Comparison of ENCODE assay signal across 38 cellular contexts in genomic region chr9:135759676-135760300, GRCh38. TPM values are rescaled to one million over a fixed set of nuclear protein-coding genes. Genes with fewer than 3 reads are reported as not detected.
"Had no signal": no experiment of that assay in that cellular context is flagged by ENCODE, and none has a peak within 500 bp of the region (broad histone marks: within the 10 kb centered on the region; RNA-seq: fewer than 3 reads in every experiment).

No MANE protein-coding gene starts in this region.

- H3K4me3 Mint-ChIP-seq: activated B cell treated with CpG ODN at 0.5 μM for 24 hours; activated CD4-positive, alpha-beta memory T cell treated with anti-CD3 and anti-CD28 coated beads for 36 hours; activated CD4-positive, alpha-beta T cell treated with anti-CD3 and anti-CD28 coated beads, Interleukin-2, amount 10 ng/mL, durations not matched to agents 24 days and 14 days; activated CD8-positive, alpha-beta T cell treated with anti-CD3 and anti-CD28 coated beads for 36 hours; activated naive CD4-positive, alpha-beta T cell treated with anti-CD3 and anti-CD28 coated beads for 36 hours; activated naive CD8-positive, alpha-beta T cell treated with anti-CD3 and anti-CD28 coated beads for 36 hours; activated T-cell treated with anti-CD3 and anti-CD28 coated beads, Interleukin-2, amount 50 U/mL, for 4 hours; activated T-cell treated with anti-CD3 and anti-CD28 coated beads, Interleukin-2, amount 50 U/mL, for 72 hours; activated T-helper 1 cell treated with anti-CD3 and anti-CD28 coated beads, Interleukin-12 subunit alpha, Interleukin-12 subunit beta, Interleukin-2, Interleukin-4 antibody, amounts not matched to agents 30 ng/mL and 10 ng/mL and 1 ng/mL, durations not matched to agents 14 hours and 24 hours and 36 hours; activated T-helper 17 cell treated with anti-CD3 and anti-CD28 coated beads, Interleukin-2, amount 50 U/mL, for 72 hours; T-helper 1 cell treated with Interleukin-12 subunit alpha and Interleukin-12 subunit beta and Interleukin-4 antibody, amounts not matched to agents 30 μg/mL and 1 μg/mL, for 36 hours; T-helper 2 cell treated with Interferon-gamma antibody and Interleukin-4, amounts not matched to agents 5 μg/mL and 100 μg/mL, for 36 hours had no signal

- H3K4me1 Mint-ChIP-seq: activated B cell treated with CpG ODN at 0.5 μM for 24 hours; activated CD4-positive, alpha-beta T cell treated with anti-CD3 and anti-CD28 coated beads, Interleukin-2, amount 10 ng/mL, durations not matched to agents 24 days and 14 days; activated naive CD8-positive, alpha-beta T cell treated with anti-CD3 and anti-CD28 coated beads for 36 hours; activated T-helper 17 cell treated with anti-CD3 and anti-CD28 coated beads, Interleukin-2, amount 50 U/mL, for 72 hours had no signal

- H3K36me3 ChIP-seq: adrenal gland, brain microvascular endothelial cell, breast epithelium had no signal

- H3K9me3 Mint-ChIP-seq: activated B cell treated with CpG ODN at 0.5 μM for 24 hours; activated CD4-positive, alpha-beta memory T cell treated with anti-CD3 and anti-CD28 coated beads for 36 hours; activated CD4-positive, alpha-beta T cell treated with anti-CD3 and anti-CD28 coated beads, Interleukin-2, amount 10 ng/mL, durations not matched to agents 24 days and 14 days; activated CD8-positive, alpha-beta T cell treated with anti-CD3 and anti-CD28 coated beads for 36 hours; activated naive CD4-positive, alpha-beta T cell treated with anti-CD3 and anti-CD28 coated beads for 36 hours; activated naive CD4-positive, alpha-beta T cell treated with anti-CD3 and anti-CD28 coated beads, Interleukin-2, amount 50 U/mL, for 72 hours; activated T-cell treated with anti-CD3 and anti-CD28 coated beads, Interleukin-2, amount 50 U/mL, for 4 hours; activated T-cell treated with anti-CD3 and anti-CD28 coated beads, Interleukin-2, amount 50 U/mL, for 72 hours; activated T-helper 1 cell treated with anti-CD3 and anti-CD28 coated beads, Interleukin-12 subunit alpha, Interleukin-12 subunit beta, Interleukin-2, Interleukin-4 antibody, amounts not matched to agents 30 ng/mL and 10 ng/mL and 1 ng/mL, durations not matched to agents 14 hours and 24 hours and 36 hours; activated T-helper 17 cell treated with anti-CD3 and anti-CD28 coated beads, Interleukin-2, amount 50 U/mL, for 72 hours; T-helper 1 cell treated with Interleukin-12 subunit alpha and Interleukin-12 subunit beta and Interleukin-4 antibody, amounts not matched to agents 30 μg/mL and 1 μg/mL, for 36 hours; T-helper 2 cell treated with Interferon-gamma antibody and Interleukin-4, amounts not matched to agents 5 μg/mL and 100 μg/mL, for 36 hours had no signal

- H3K4me1 ChIP-seq: adrenal gland, body of pancreas, breast epithelium had no signal

- ATAC-seq: activated CD8-positive, alpha-beta T cell treated with anti-CD3 and anti-CD28 coated beads for 36 hours; activated naive CD4-positive, alpha-beta T cell treated with anti-CD3 and anti-CD28 coated beads, Interleukin-2, amount 50 U/mL, for 72 hours; activated T-cell treated with anti-CD3 and anti-CD28 coated beads, Interleukin-2, amount 50 U/mL, for 4 hours; activated T-cell treated with anti-CD3 and anti-CD28 coated beads, Interleukin-2, amount 50 U/mL, for 72 hours; activated T-helper 17 cell treated with anti-CD3 and anti-CD28 coated beads, Interleukin-2, amount 50 U/mL, for 72 hours; body of pancreas had no signal

- H3K27ac ChIP-seq: adrenal gland, body of pancreas, brain microvascular endothelial cell, breast epithelium, VCaP had no signal

- H3K27me3 Mint-ChIP-seq: activated B cell treated with CpG ODN at 0.5 μM for 24 hours; activated CD4-positive, alpha-beta T cell treated with anti-CD3 and anti-CD28 coated beads, Interleukin-2, amount 10 ng/mL, durations not matched to agents 24 days and 14 days; activated CD8-positive, alpha-beta T cell treated with anti-CD3 and anti-CD28 coated beads for 36 hours; activated T-helper 17 cell treated with anti-CD3 and anti-CD28 coated beads, Interleukin-2, amount 50 U/mL, for 72 hours had no signal

- H3K27me3 ChIP-seq: adrenal gland, body of pancreas, brain microvascular endothelial cell had no signal

- H3K36me3 Mint-ChIP-seq: activated CD4-positive, alpha-beta memory T cell treated with anti-CD3 and anti-CD28 coated beads for 36 hours; activated naive CD4-positive, alpha-beta T cell treated with anti-CD3 and anti-CD28 coated beads, Interleukin-2, amount 50 U/mL, for 72 hours; activated naive CD8-positive, alpha-beta T cell treated with anti-CD3 and anti-CD28 coated beads for 36 hours had no signal

- DNase-seq: activated B cell treated with CpG ODN at 0.5 μM for 24 hours; activated CD4-positive, alpha-beta memory T cell treated with anti-CD3 and anti-CD28 coated beads for 36 hours; activated CD4-positive, alpha-beta T cell treated with anti-CD3 and anti-CD28 coated beads for 4 hours; activated CD4-positive, alpha-beta T cell treated with anti-CD3 and anti-CD28 coated beads, Interleukin-2, amount 10 ng/mL, durations not matched to agents 24 days and 14 days; activated CD4-positive, alpha-beta T cell treated with anti-CD3 and anti-CD28 coated beads, Interleukin-2, amount 50 U/mL, for 1 hour; activated CD4-positive, alpha-beta T cell treated with anti-CD3 and anti-CD28 coated beads, Interleukin-2, amount 50 U/mL, for 4 hours; activated CD4-positive, CD25-positive, alpha-beta regulatory T cell treated with anti-CD3 and anti-CD28 coated beads, Interleukin-2, amount 50 U/mL, for 72 hours; activated CD8-positive, alpha-beta memory T cell treated with anti-CD3 and anti-CD28 coated beads, Interleukin-2, amount 50 U/mL, for 4 hours; activated CD8-positive, alpha-beta T cell treated with anti-CD3 and anti-CD28 coated beads for 36 hours; activated effector memory CD4-positive, alpha-beta T cell treated with anti-CD3 and anti-CD28 coated beads, Interleukin-2, amount 50 U/mL, for 16 hours; activated gamma-delta T cell treated with Interleukin-2 at 50 U/mL for 16 hours; activated naive CD4-positive, alpha-beta T cell; activated naive CD4-positive, alpha-beta T cell treated with anti-CD3 and anti-CD28 coated beads for 36 hours; activated naive CD4-positive, alpha-beta T cell treated with anti-CD3 and anti-CD28 coated beads, Interleukin-2, amount 50 U/mL, for 16 hours; activated naive CD8-positive, alpha-beta T cell treated with anti-CD3 and anti-CD28 coated beads for 36 hours; activated T-cell treated with anti-CD3 and anti-CD28 coated beads for 4 hours; activated T-cell treated with anti-CD3 and anti-CD28 coated beads, Interleukin-2, amount 50 U/mL, for 1 hour; activated T-cell treated with anti-CD3 and anti-CD28 coated beads, Interleukin-2, amount 50 U/mL, for 4 hours; activated T-cell treated with anti-CD3 and anti-CD28 coated beads, Interleukin-2, amount 50 U/mL, for 72 hours; adrenal gland; amniotic stem cell; aorta; body of pancreas; brain microvascular endothelial cell; central memory CD4-positive, alpha-beta T cell; T-helper 1 cell; T-helper 2 cell; T-helper 9 cell had no signal

- H3K27ac Mint-ChIP-seq: activated B cell treated with CpG ODN at 0.5 μM for 24 hours; activated CD4-positive, alpha-beta memory T cell treated with anti-CD3 and anti-CD28 coated beads for 36 hours; activated CD4-positive, alpha-beta T cell treated with anti-CD3 and anti-CD28 coated beads, Interleukin-2, amount 10 ng/mL, durations not matched to agents 24 days and 14 days; activated CD8-positive, alpha-beta T cell treated with anti-CD3 and anti-CD28 coated beads for 36 hours; activated naive CD4-positive, alpha-beta T cell treated with anti-CD3 and anti-CD28 coated beads for 36 hours; activated naive CD8-positive, alpha-beta T cell treated with anti-CD3 and anti-CD28 coated beads for 36 hours; activated T-cell treated with anti-CD3 and anti-CD28 coated beads, Interleukin-2, amount 50 U/mL, for 72 hours; activated T-helper 1 cell treated with anti-CD3 and anti-CD28 coated beads, Interleukin-12 subunit alpha, Interleukin-12 subunit beta, Interleukin-2, Interleukin-4 antibody, amounts not matched to agents 30 ng/mL and 10 ng/mL and 1 ng/mL, durations not matched to agents 14 hours and 24 hours and 36 hours; activated T-helper 17 cell treated with anti-CD3 and anti-CD28 coated beads, Interleukin-2, amount 50 U/mL, for 72 hours; T-helper 1 cell treated with Interleukin-12 subunit alpha and Interleukin-12 subunit beta and Interleukin-4 antibody, amounts not matched to agents 30 μg/mL and 1 μg/mL, for 36 hours; T-helper 2 cell treated with Interferon-gamma antibody and Interleukin-4, amounts not matched to agents 5 μg/mL and 100 μg/mL, for 36 hours had no signal

- H3K4me3 ChIP-seq: adrenal gland, body of pancreas, breast epithelium had no signal

- FAIRE-seq: astrocyte, TTC549 had no signal

- H3K9me3 ChIP-seq: adrenal gland, body of pancreas had no signal

RNA-seq across cellular contexts. Expression of gene KCNT1, which starts 57.8 kb away (rescaled TPM):
- total RNA-seq: activated B cell treated with CpG ODN at 0.5 μM for 24 hours; activated CD4-positive, alpha-beta memory T cell treated with anti-CD3 and anti-CD28 coated beads for 36 hours; activated CD4-positive, alpha-beta T cell treated with anti-CD3 and anti-CD28 coated beads, Interleukin-2, amount 10 ng/mL, durations not matched to agents 24 days and 14 days; activated CD8-positive, alpha-beta memory T cell treated with anti-CD3 and anti-CD28 coated beads for 36 hours; activated CD8-positive, alpha-beta T cell treated with anti-CD3 and anti-CD28 coated beads for 36 hours; activated naive CD4-positive, alpha-beta T cell treated with anti-CD3 and anti-CD28 coated beads for 36 hours; activated naive CD4-positive, alpha-beta T cell treated with anti-CD3 and anti-CD28 coated beads, Interleukin-2, amount 50 U/mL, for 72 hours; activated naive CD8-positive, alpha-beta T cell treated with anti-CD3 and anti-CD28 coated beads for 36 hours; activated T-cell treated with anti-CD3 and anti-CD28 coated beads, Interleukin-2, amount 50 U/mL, for 72 hours; activated T-helper 1 cell treated with anti-CD3 and anti-CD28 coated beads, Interleukin-12 subunit alpha, Interleukin-12 subunit beta, Interleukin-2, Interleukin-4 antibody, amounts not matched to agents 30 ng/mL and 10 ng/mL and 1 ng/mL, durations not matched to agents 14 hours and 24 hours and 36 hours; activated T-helper 17 cell treated with anti-CD3 and anti-CD28 coated beads, Interleukin-2, amount 50 U/mL, for 72 hours; astrocyte; breast epithelium had no signal
- polyA plus RNA-seq: aorta had no signal
